1 cellular context compared by ENCODE assay signal in genomic region chr2:189533274-189534035, GRCh38.
TF ChIP-seq lines count a peak whose summit lies in the region.

No MANE protein-coding gene starts in this region.

TF ChIP-seq in HepG2, 621 proteins besides CTCF, POLR2A, EP300 and RAD21 (continued from another document and continues in another):
- TF ChIP-seq, protein P1, sequence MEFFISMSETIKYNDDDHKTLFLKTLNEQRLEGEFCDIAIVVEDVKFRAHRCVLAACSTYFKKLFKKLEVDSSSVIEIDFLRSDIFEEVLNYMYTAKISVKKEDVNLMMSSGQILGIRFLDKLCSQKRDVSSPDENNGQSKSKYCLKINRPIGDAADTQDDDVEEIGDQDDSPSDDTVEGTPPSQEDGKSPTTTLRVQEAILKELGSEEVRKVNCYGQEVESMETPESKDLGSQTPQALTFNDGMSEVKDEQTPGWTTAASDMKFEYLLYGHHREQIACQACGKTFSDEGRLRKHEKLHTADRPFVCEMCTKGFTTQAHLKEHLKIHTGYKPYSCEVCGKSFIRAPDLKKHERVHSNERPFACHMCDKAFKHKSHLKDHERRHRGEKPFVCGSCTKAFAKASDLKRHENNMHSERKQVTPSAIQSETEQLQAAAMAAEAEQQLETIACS (CRISPR knock-in tag; IDR thresholded peaks at IDR 0.05) = no peak
- TF ChIP-seq ZNF761 (CRISPR knock-in tag; conservative IDR thresholded peaks at IDR 0.05) = no peak
- TF ChIP-seq CCAR2 (optimal IDR thresholded peaks at IDR 0.05; ENCODE audit: low read depth, low read length) = no peak
- TF ChIP-seq KMT2B (CRISPR knock-in tag; IDR thresholded peaks at IDR 0.05) = no peak
- TF ChIP-seq SETDB1 (CRISPR knock-in tag; IDR thresholded peaks at IDR 0.05; ENCODE audit: borderline replicate concordance) = no peak
- no peak for TF ChIP-seq ASH2L (IDR thresholded peaks at IDR 0.05; ENCODE audit: insufficient read length, low read depth, low read length)
- 0 out of 4 replicates have a peak, but pooled peaks of 1 of the 2 experiments have one; percentile 21 for TF ChIP-seq KLF16 (CRISPR knock-in tag; IDR thresholded peaks at IDR 0.05)
- TF ChIP-seq CHD2 (IDR thresholded peaks at IDR 0.05; ENCODE audit: low read depth, low read length) = no peak
- TF ChIP-seq JUN (CRISPR knock-in tag; IDR thresholded peaks at IDR 0.05) = peak; percentile 70; the same call in 1 of the 2 replicates
- TF ChIP-seq ZNF816 (CRISPR knock-in tag; IDR thresholded peaks at IDR 0.05; ENCODE audit: borderline replicate concordance) = no peak
- TF ChIP-seq, protein P2, sequence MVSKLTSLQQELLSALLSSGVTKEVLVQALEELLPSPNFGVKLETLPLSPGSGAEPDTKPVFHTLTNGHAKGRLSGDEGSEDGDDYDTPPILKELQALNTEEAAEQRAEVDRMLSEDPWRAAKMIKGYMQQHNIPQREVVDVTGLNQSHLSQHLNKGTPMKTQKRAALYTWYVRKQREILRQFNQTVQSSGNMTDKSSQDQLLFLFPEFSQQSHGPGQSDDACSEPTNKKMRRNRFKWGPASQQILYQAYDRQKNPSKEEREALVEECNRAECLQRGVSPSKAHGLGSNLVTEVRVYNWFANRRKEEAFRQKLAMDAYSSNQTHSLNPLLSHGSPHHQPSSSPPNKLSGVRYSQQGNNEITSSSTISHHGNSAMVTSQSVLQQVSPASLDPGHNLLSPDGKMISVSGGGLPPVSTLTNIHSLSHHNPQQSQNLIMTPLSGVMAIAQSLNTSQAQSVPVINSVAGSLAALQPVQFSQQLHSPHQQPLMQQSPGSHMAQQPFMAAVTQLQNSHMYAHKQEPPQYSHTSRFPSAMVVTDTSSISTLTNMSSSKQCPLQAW (CRISPR knock-in tag; IDR thresholded peaks at IDR 0.05) = no peak
- no peak; the same call in 1 of the 2 replicates for TF ChIP-seq ZNF331 (CRISPR knock-in tag; IDR thresholded peaks at IDR 0.05)
- TF ChIP-seq, protein P3, sequence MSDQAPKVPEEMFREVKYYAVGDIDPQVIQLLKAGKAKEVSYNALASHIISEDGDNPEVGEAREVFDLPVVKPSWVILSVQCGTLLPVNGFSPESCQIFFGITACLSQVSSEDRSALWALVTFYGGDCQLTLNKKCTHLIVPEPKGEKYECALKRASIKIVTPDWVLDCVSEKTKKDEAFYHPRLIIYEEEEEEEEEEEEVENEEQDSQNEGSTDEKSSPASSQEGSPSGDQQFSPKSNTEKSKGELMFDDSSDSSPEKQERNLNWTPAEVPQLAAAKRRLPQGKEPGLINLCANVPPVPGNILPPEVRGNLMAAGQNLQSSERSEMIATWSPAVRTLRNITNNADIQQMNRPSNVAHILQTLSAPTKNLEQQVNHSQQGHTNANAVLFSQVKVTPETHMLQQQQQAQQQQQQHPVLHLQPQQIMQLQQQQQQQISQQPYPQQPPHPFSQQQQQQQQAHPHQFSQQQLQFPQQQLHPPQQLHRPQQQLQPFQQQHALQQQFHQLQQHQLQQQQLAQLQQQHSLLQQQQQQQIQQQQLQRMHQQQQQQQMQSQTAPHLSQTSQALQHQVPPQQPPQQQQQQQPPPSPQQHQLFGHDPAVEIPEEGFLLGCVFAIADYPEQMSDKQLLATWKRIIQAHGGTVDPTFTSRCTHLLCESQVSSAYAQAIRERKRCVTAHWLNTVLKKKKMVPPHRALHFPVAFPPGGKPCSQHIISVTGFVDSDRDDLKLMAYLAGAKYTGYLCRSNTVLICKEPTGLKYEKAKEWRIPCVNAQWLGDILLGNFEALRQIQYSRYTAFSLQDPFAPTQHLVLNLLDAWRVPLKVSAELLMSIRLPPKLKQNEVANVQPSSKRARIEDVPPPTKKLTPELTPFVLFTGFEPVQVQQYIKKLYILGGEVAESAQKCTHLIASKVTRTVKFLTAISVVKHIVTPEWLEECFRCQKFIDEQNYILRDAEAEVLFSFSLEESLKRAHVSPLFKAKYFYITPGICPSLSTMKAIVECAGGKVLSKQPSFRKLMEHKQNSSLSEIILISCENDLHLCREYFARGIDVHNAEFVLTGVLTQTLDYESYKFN (CRISPR knock-in tag; conservative IDR thresholded peaks at IDR 0.05) = peak; percentile 42
- TF ChIP-seq, protein P4, sequence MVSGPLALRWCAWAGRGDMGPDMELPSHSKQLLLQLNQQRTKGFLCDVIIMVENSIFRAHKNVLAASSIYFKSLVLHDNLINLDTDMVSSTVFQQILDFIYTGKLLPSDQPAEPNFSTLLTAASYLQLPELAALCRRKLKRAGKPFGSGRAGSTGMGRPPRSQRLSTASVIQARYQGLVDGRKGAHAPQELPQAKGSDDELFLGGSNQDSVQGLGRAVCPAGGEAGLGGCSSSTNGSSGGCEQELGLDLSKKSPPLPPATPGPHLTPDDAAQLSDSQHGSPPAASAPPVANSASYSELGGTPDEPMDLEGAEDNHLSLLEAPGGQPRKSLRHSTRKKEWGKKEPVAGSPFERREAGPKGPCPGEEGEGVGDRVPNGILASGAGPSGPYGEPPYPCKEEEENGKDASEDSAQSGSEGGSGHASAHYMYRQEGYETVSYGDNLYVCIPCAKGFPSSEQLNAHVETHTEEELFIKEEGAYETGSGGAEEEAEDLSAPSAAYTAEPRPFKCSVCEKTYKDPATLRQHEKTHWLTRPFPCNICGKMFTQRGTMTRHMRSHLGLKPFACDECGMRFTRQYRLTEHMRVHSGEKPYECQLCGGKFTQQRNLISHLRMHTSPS (CRISPR knock-in tag; IDR thresholded peaks at IDR 0.05; ENCODE audit: low read depth) = no peak
- TF ChIP-seq MXD4 (CRISPR knock-in tag; IDR thresholded peaks at IDR 0.05) = no peak
- TF ChIP-seq SIX4 (CRISPR knock-in tag; IDR thresholded peaks at IDR 0.05) = no peak
- no peak for TF ChIP-seq TRIM22 (IDR thresholded peaks at IDR 0.05)
- TF ChIP-seq TGIF2 (CRISPR knock-in tag; IDR thresholded peaks at IDR 0.05) = 0 out of 2 replicates have a peak, but pooled peaks have one; percentile 17
- TF ChIP-seq AKAP8 (CRISPR knock-in tag; IDR thresholded peaks at IDR 0.05) = no peak
- TF ChIP-seq THAP8 (CRISPR knock-in tag; IDR thresholded peaks at IDR 0.05; ENCODE audit: borderline replicate concordance) = no peak
- no peak for TF ChIP-seq NR2F1 (CRISPR knock-in tag; IDR thresholded peaks at IDR 0.05)
- no peak for TF ChIP-seq SP140L (CRISPR knock-in tag; IDR thresholded peaks at IDR 0.05; ENCODE audit: borderline replicate concordance)
- TF ChIP-seq E2F2 (CRISPR knock-in tag; IDR thresholded peaks at IDR 0.05; ENCODE audit: borderline replicate concordance) = no peak
- TF ChIP-seq CEBPG (CRISPR knock-in tag; IDR thresholded peaks at IDR 0.05) = 0 out of 2 replicates have a peak, but pooled peaks have one; percentile 22
- TF ChIP-seq HMGXB3 (CRISPR knock-in tag; IDR thresholded peaks at IDR 0.05; ENCODE audit: borderline replicate concordance) = peak; percentile 75; the same call in 1 of the 2 replicates
- TF ChIP-seq ZNF713 (CRISPR knock-in tag; IDR thresholded peaks at IDR 0.05) = no peak
- no peak for TF ChIP-seq XRCC5 (optimal IDR thresholded peaks at IDR 0.05; ENCODE audit: low read length)
- TF ChIP-seq, protein P5, sequence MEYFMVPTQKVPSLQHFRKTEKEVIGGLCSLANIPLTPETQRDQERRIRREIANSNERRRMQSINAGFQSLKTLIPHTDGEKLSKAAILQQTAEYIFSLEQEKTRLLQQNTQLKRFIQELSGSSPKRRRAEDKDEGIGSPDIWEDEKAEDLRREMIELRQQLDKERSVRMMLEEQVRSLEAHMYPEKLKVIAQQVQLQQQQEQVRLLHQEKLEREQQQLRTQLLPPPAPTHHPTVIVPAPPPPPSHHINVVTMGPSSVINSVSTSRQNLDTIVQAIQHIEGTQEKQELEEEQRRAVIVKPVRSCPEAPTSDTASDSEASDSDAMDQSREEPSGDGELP (IDR thresholded peaks at IDR 0.05; ENCODE audit: borderline replicate concordance, low read depth) = peak; percentile 57; the same call in 1 of the 2 replicates
- no peak for TF ChIP-seq JDP2 (CRISPR knock-in tag; IDR thresholded peaks at IDR 0.05; ENCODE audit: borderline replicate concordance)
- TF ChIP-seq NPAS2 (CRISPR knock-in tag; IDR thresholded peaks at IDR 0.05; ENCODE audit: borderline replicate concordance) = no peak
- TF ChIP-seq FOXM1 (CRISPR knock-in tag; IDR thresholded peaks at IDR 0.05) = no peak
- no peak for TF ChIP-seq SRY (CRISPR knock-in tag; IDR thresholded peaks at IDR 0.05)
- no peak for TF ChIP-seq TCF7L2 (IDR thresholded peaks at IDR 0.05; ENCODE audit: low read depth, low read length)
- TF ChIP-seq MED1 (CRISPR knock-in tag; IDR thresholded peaks at IDR 0.05) = 0 out of 2 replicates have a peak, but pooled peaks have one; percentile 35
- TF ChIP-seq ESRRA (CRISPR knock-in tag; IDR thresholded peaks at IDR 0.05; ENCODE audit: low read depth) = no peak
- no peak for TF ChIP-seq BRF2 (CRISPR knock-in tag; IDR thresholded peaks at IDR 0.05)
- no peak for TF ChIP-seq DNMT3B (CRISPR knock-in tag; conservative IDR thresholded peaks at IDR 0.05)
